Comparison of ENCODE assay signal across 8 cellular contexts in the genomic region with DNA sequence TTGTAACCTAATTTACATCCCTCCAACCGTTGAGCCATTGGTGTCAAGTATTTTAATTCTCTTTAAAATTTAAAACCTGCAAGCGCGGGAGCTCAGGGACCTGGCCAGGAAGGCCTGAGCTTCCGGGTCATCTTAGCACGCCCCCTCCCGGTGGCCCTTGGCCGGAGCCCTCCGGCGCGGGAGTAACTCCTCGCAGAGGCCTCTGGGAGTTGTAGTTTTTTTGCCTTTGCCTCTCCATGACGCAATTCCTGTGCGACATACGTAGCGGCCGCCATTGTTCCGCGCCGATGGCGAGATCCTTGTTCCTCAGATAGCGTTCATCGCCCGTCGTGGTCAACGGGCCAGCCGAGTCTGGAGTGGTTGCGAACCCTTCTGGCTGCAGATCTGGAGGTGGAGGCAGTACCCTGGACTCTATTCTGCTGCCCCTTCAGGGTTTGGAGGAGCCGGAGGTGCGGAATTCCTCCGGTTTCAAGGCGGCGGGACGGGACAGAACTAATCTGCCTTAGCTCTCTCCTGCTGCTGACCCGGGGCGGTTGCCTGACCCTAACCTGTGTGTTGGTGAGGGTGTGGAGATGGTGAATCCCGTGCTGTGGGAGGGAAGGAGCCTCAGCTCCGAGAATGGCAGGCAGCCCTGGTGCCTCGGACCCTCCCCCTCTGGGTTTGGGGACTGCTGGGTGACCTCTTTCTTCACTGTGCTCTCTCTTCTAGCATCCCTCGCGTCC. TPM values are rescaled to one million over a fixed set of nuclear protein-coding genes. Genes with fewer than 3 reads are reported as not detected.
A peak's percentile ranks its signal among the peaks of the same experiment; 100 is the strongest.
DNase-seq lines count a peak whose midpoint lies in the region; ATAC-seq, FAIRE-seq and TF ChIP-seq lines count a peak whose summit lies in the region.

TSS of gene ZNF268 (plus strand) at position 258 of the 722 bp plus-strand sequence. CDS start 503 bp downstream, outside the sequence.

- peak within 1 kb of the TSS; percentile 44 to 76 (median 62) for H3K27ac ChIP-seq in gastrocnemius medialis

- FAIRE-seq in TTC549 (lab: Jason Lieb, UNC) = peak; percentile 76

- peaks cover 65 to 88% (median 79%) of the 10 kb centered on the region in 5 experiments for H3K9me3 Mint-ChIP-seq in brain

- in situ Hi-C loops in gastrocnemius medialis (cut with MboI; ENCODE audit: low sequenced_read_pairs in 4 of 4) = no loop called here

- intact Hi-C loops in gastrocnemius medialis (cut with DNase I; ENCODE audit: low total_unique reads) = loop anchor here (1.0 kb wide), 5 partner anchors 51 to 225 kb away; partner anchors contain the start of genes ZNF10, ZNF140, ZNF26 and ZNF605

- peaks cover 0 to 37% (median 17%) of the 10 kb centered on the region in 3 donors for H3K9me3 ChIP-seq in gastrocnemius medialis

- peaks cover 13% of the 10 kb centered on the region for H3K4me1 Mint-ChIP-seq in brain

- H3K27me3 Mint-ChIP-seq in brain = peaks cover 14% of the 10 kb centered on the region

- peaks cover 57% of the 10 kb centered on the region for H3K36me3 Mint-ChIP-seq in brain

- ATAC-seq in HG03025 (IDR thresholded peaks at IDR 0.05; ENCODE audit: low FRiP score, unreplicated experiment) (peak; percentile 94), gastrocnemius medialis (peak; percentile 90 to 100)

- H3K36me3 ChIP-seq in gastrocnemius medialis = peaks cover 0 to 39% of the 10 kb centered on the region in 2 donors

- peaks cover 7 to 9% of the 10 kb centered on the region in 2 donors for H3K4me1 ChIP-seq in gastrocnemius medialis

- TF ChIP-seq POLR2A in gastrocnemius medialis (IDR thresholded peaks at IDR 0.05) = no peak

- peak; percentile 84 for DNase-seq in SIG-M5 treated with dmso at 0.1 percent for 504 hours (lab: John Stamatoyannopoulos, UW; ENCODE audit: unreplicated experiment)
- no peak for DNase-seq in SIG-M5 (lab: John Stamatoyannopoulos, UW)
- DNase-seq in NCI-H2081 (lab: John Stamatoyannopoulos, UW) = peak; percentile 95
- peak; percentile 93 for DNase-seq in iPS DF 4.7 (ENCODE audit: extremely low read depth, low spot score)
- peak; percentile 68 to 83 for DNase-seq in gastrocnemius medialis

- H3K4me3 Mint-ChIP-seq in brain = peak within 1 kb of the TSS; percentile 96 to 99 (median 98)

- H3K27me3 ChIP-seq in gastrocnemius medialis = no peaks in the 10 kb centered on the region

- H3K27ac Mint-ChIP-seq in brain = peak within 1 kb of the TSS; percentile 77 to 98 (median 95)

- TF ChIP-seq CTCF in brain (conservative IDR thresholded peaks at IDR 0.05) (peak; percentile 77 to 83), gastrocnemius medialis (IDR thresholded peaks at IDR 0.05 in 4 of 5, conservative IDR thresholded peaks at IDR 0.05 in 1 of 5) (peak; percentile 40 to 76 (median 75))

- peak within 1 kb of the TSS; percentile 65 to 91 (median 84) for H3K4me3 ChIP-seq in gastrocnemius medialis

RNA-seq across cellular contexts. Expression of gene ZNF268, which starts in this region (rescaled TPM):
- 3.1 TPM for polyA plus RNA-seq in brain (ENCODE audit: insufficient read depth, low read depth, low replicate concordance)
- 1 to 10 TPM; 3.8 to 8.9 (median 4.3) TPM for total RNA-seq in gastrocnemius medialis
